Comparison of ENCODE assay signal across 38 cellular contexts in the genomic region with DNA sequence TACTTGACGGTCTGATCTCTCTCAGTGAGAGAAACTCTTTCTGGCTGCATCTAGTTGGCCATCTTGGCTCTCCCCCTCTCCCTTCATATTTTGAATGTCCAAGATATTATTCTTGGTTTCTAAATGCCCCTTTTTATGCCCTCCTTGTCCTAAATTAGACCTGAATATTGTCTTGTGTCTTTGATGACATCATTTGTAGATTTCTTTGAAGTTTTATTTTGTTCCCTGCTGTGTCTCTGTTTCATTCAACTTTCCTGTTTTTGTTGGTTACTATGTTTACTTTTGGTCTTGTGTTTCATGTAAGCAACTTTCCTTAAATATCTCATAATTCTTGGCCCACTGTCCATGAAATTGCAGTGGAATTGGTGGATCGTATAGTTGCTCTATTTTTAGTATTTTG. TPM values are rescaled to one million over a fixed set of nuclear protein-coding genes. Genes with fewer than 3 reads are reported as not detected.
"Had no signal": no experiment of that assay in that cellular context is flagged by ENCODE, and none has a peak within 500 bp of the region (broad histone marks: within the 10 kb centered on the region; RNA-seq: fewer than 3 reads in every experiment).

No MANE protein-coding gene starts in this region.

- DNase-seq: activated B cell treated with CpG ODN at 0.5 μM for 24 hours; activated CD4-positive, alpha-beta memory T cell treated with anti-CD3 and anti-CD28 coated beads for 36 hours; activated CD4-positive, alpha-beta T cell treated with anti-CD3 and anti-CD28 coated beads for 4 hours; activated CD4-positive, alpha-beta T cell treated with anti-CD3 and anti-CD28 coated beads, Interleukin-2, amount 10 ng/mL, durations not matched to agents 24 days and 14 days; activated CD4-positive, alpha-beta T cell treated with anti-CD3 and anti-CD28 coated beads, Interleukin-2, amount 50 U/mL, for 1 hour; activated CD4-positive, alpha-beta T cell treated with anti-CD3 and anti-CD28 coated beads, Interleukin-2, amount 50 U/mL, for 4 hours; activated CD4-positive, CD25-positive, alpha-beta regulatory T cell treated with anti-CD3 and anti-CD28 coated beads, Interleukin-2, amount 50 U/mL, for 72 hours; activated CD8-positive, alpha-beta memory T cell treated with anti-CD3 and anti-CD28 coated beads, Interleukin-2, amount 50 U/mL, for 4 hours; activated CD8-positive, alpha-beta T cell treated with anti-CD3 and anti-CD28 coated beads for 36 hours; activated effector memory CD4-positive, alpha-beta T cell treated with anti-CD3 and anti-CD28 coated beads, Interleukin-2, amount 50 U/mL, for 16 hours; activated gamma-delta T cell treated with Interleukin-2 at 50 U/mL for 16 hours; activated naive CD4-positive, alpha-beta T cell; activated naive CD4-positive, alpha-beta T cell treated with anti-CD3 and anti-CD28 coated beads for 36 hours; activated naive CD4-positive, alpha-beta T cell treated with anti-CD3 and anti-CD28 coated beads, Interleukin-2, amount 50 U/mL, for 16 hours; activated naive CD8-positive, alpha-beta T cell treated with anti-CD3 and anti-CD28 coated beads for 36 hours; activated T-cell treated with anti-CD3 and anti-CD28 coated beads for 4 hours; activated T-cell treated with anti-CD3 and anti-CD28 coated beads, Interleukin-2, amount 50 U/mL, for 1 hour; activated T-cell treated with anti-CD3 and anti-CD28 coated beads, Interleukin-2, amount 50 U/mL, for 4 hours; activated T-cell treated with anti-CD3 and anti-CD28 coated beads, Interleukin-2, amount 50 U/mL, for 72 hours; adrenal gland; amniotic stem cell; anterior cingulate cortex; body of pancreas; brain microvascular endothelial cell; central memory CD4-positive, alpha-beta T cell; T-helper 1 cell; T-helper 2 cell; T-helper 9 cell had no signal

- FAIRE-seq: TTC549 had no signal

- H3K36me3 ChIP-seq: adrenal gland, ascending aorta, brain microvascular endothelial cell, breast epithelium had no signal

- H3K4me3 ChIP-seq: adrenal gland, ascending aorta, body of pancreas, breast epithelium had no signal

- H3K9me3 ChIP-seq: adrenal gland, ascending aorta, body of pancreas, breast epithelium had no signal

- ATAC-seq: activated CD8-positive, alpha-beta T cell treated with anti-CD3 and anti-CD28 coated beads for 36 hours; activated naive CD4-positive, alpha-beta T cell treated with anti-CD3 and anti-CD28 coated beads, Interleukin-2, amount 50 U/mL, for 72 hours; activated T-cell treated with anti-CD3 and anti-CD28 coated beads, Interleukin-2, amount 50 U/mL, for 4 hours; activated T-cell treated with anti-CD3 and anti-CD28 coated beads, Interleukin-2, amount 50 U/mL, for 72 hours; activated T-helper 17 cell treated with anti-CD3 and anti-CD28 coated beads, Interleukin-2, amount 50 U/mL, for 72 hours; body of pancreas had no signal

- H3K4me1 ChIP-seq: adrenal gland, ascending aorta, body of pancreas, breast epithelium had no signal

- H3K27ac ChIP-seq: adrenal gland, ascending aorta, body of pancreas, brain microvascular endothelial cell, breast epithelium, VCaP had no signal

- H3K27me3 ChIP-seq: adrenal gland, ascending aorta, body of pancreas, brain microvascular endothelial cell had no signal

RNA-seq across cellular contexts. Expression of a gene that starts 46.1 kb away (rescaled TPM):
- total RNA-seq: activated B cell treated with CpG ODN at 0.5 μM for 24 hours; activated CD4-positive, alpha-beta memory T cell treated with anti-CD3 and anti-CD28 coated beads for 36 hours; activated CD4-positive, alpha-beta T cell treated with anti-CD3 and anti-CD28 coated beads, Interleukin-2, amount 10 ng/mL, durations not matched to agents 24 days and 14 days; activated CD8-positive, alpha-beta memory T cell treated with anti-CD3 and anti-CD28 coated beads for 36 hours; activated CD8-positive, alpha-beta T cell treated with anti-CD3 and anti-CD28 coated beads for 36 hours; activated naive CD4-positive, alpha-beta T cell treated with anti-CD3 and anti-CD28 coated beads for 36 hours; activated naive CD4-positive, alpha-beta T cell treated with anti-CD3 and anti-CD28 coated beads, Interleukin-2, amount 50 U/mL, for 72 hours; activated naive CD8-positive, alpha-beta T cell treated with anti-CD3 and anti-CD28 coated beads for 36 hours; activated T-cell treated with anti-CD3 and anti-CD28 coated beads, Interleukin-2, amount 50 U/mL, for 4 hours; activated T-cell treated with anti-CD3 and anti-CD28 coated beads, Interleukin-2, amount 50 U/mL, for 72 hours; activated T-helper 1 cell treated with anti-CD3 and anti-CD28 coated beads, Interleukin-12 subunit alpha, Interleukin-12 subunit beta, Interleukin-2, Interleukin-4 antibody, amounts not matched to agents 30 ng/mL and 10 ng/mL and 1 ng/mL, durations not matched to agents 14 hours and 24 hours and 36 hours; activated T-helper 17 cell treated with anti-CD3 and anti-CD28 coated beads, Interleukin-2, amount 50 U/mL, for 72 hours; adrenal gland; ascending aorta; body of pancreas; breast epithelium; cardiac septum; cerebellum had no signal
- polyA plus RNA-seq: adrenal gland had no signal
